ENCODE assay signal across 10 cellular contexts in the genomic region with DNA sequence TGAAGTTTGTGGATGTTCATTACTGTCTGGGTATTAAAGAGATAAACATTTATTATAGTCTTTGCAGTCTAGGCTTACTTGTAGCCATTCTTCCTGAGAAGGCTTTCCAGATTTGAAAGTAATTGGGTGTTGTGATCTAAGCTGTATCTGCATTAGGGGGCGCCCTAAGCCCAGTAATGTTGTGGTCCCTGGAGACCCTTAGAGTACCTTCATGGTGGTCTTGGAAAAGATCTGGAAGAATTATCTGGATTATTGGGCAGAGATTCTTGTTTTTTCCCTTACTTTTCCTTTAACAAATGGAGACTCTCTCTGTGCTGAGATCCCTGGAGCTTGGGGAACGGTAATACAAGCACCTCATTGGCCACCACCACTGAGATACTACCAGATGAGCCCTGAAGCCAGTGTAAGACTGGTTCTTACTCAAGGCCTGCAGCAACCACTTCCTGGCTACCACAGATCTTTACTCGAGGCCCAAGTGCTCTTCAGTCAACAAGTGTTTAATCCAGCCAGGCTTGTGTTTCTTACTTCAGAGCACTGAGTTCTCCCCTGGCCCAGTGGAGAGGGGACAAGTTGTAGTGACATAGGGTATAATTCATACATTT.
DNase-seq lines count a peak whose midpoint lies in the region; ATAC-seq and TF ChIP-seq lines count a peak whose summit lies in the region.
"Had no signal": no experiment of that assay in that cellular context is flagged by ENCODE, and none has a peak within 500 bp of the region (broad histone marks: within the 10 kb centered on the region; RNA-seq: fewer than 3 reads in every experiment).

No MANE protein-coding gene starts in this region.

- H2BK120ac ChIP-seq in mesendoderm (ENCODE audit: low read depth, low read length): no peak overlapping the region

- H3K79me2 ChIP-seq in mesendoderm (ENCODE audit: control insufficient read depth, insufficient read depth, low read length): no peaks in the 10 kb centered on the region

- H3K18ac ChIP-seq in mesendoderm (ENCODE audit: low read length): no peak overlapping the region

- H3K36me3 ChIP-seq in mesendoderm (ENCODE audit: control insufficient read depth, insufficient read depth, low read length): no peaks in the 10 kb centered on the region
- H3K36me3 ChIP-seq: gastroesophageal sphincter had no signal

- no peak for ATAC-seq in HG03108 (IDR thresholded peaks at IDR 0.05; ENCODE audit: unreplicated experiment)
- ATAC-seq: activated naive CD4-positive, alpha-beta T cell treated with anti-CD3 and anti-CD28 coated beads, Interleukin-2, amount 50 U/mL, for 72 hours; gastroesophageal sphincter had no signal

- H3K9ac ChIP-seq in mesendoderm (ENCODE audit: low read length): no peak overlapping the region

- H3K4me3 ChIP-seq in Jurkat, Clone E6-1 (ENCODE audit: low read length): no peak overlapping the region
- H3K4me3 ChIP-seq in mesendoderm (ENCODE audit: low read length) (no peak overlapping the region), coronary artery (no peak overlapping the region)
- H3K4me3 ChIP-seq: gastroesophageal sphincter had no signal

- no peaks in the 10 kb centered on the region for H3K4me1 ChIP-seq in mesendoderm (ENCODE audit: control insufficient read depth, low read depth, low read length)
- H3K4me1 ChIP-seq: gastroesophageal sphincter had no signal

- H2BK15ac ChIP-seq in mesendoderm (replicated peaks; ENCODE audit: low read depth): no peak overlapping the region

- no peak overlapping the region for H4K8ac ChIP-seq in mesendoderm (ENCODE audit: low read depth, low read length)

- no peak overlapping the region for H3K23ac ChIP-seq in mesendoderm (ENCODE audit: low read length)

- no peak overlapping the region for H4K5ac ChIP-seq in mesendoderm (ENCODE audit: low read length)

- H3K27ac ChIP-seq in mesendoderm (ENCODE audit: low read depth, low read length) (no peak overlapping the region), coronary artery (no peak overlapping the region)
- H3K27ac ChIP-seq: gastroesophageal sphincter had no signal

- no peak overlapping the region for H3K56ac ChIP-seq in mesendoderm (ENCODE audit: low read length)

- H3K27me3 ChIP-seq in mesendoderm (ENCODE audit: insufficient read depth, low read length, poor library complexity): no peaks in the 10 kb centered on the region
- H3K27me3 ChIP-seq: gastroesophageal sphincter had no signal

- no peak overlapping the region for H3K4ac ChIP-seq in mesendoderm (ENCODE audit: low read depth, low read length)

- no peak overlapping the region for H2AK5ac ChIP-seq in mesendoderm (ENCODE audit: low read length)

- H2BK5ac ChIP-seq in mesendoderm (ENCODE audit: low read length): no peak overlapping the region

- TF ChIP-seq CTCF in coronary artery (IDR thresholded peaks at IDR 0.05): no peak

- DNase-seq in ELR (ENCODE audit: low read depth): peak; percentile 3
- DNase-seq in Jurkat, Clone E6-1 (ENCODE audit: low read depth, low spot score): peak; percentile 41
- DNase-seq in astrocyte of the hippocampus (ENCODE audit: low read depth, low spot score): peak; percentile 7
- DNase-seq in mesendoderm: peak; percentile 39
- no peak for DNase-seq in coronary artery (ENCODE audit: low spot score)
- DNase-seq in mesenteric fat pad (ENCODE audit: low spot score): no peak
- no peak for DNase-seq in SKM-1 treated with dmso at 0.1 percent for 144 hours (lab: John Stamatoyannopoulos, UW; ENCODE audit: unreplicated experiment)

- H3K79me1 ChIP-seq in mesendoderm (ENCODE audit: low read length): no peaks in the 10 kb centered on the region

- WGBS in mesendoderm (ENCODE audit: extremely low coverage, insufficient coverage, low lambda C conversion rate): no CpG with 5 or more reads among the region's 3 CpGs

- no peak overlapping the region for H3K4me2 ChIP-seq in mesendoderm (ENCODE audit: low read length)

Comparison
In these comparisons a context has a peak if more than half of its experiments do, and no peak if none do; other contexts are left out.
1. DNase-seq: peak in ELR (single experiment), Jurkat, Clone E6-1 (single experiment), astrocyte of the hippocampus (single experiment) and mesendoderm (single experiment); none in coronary artery (single experiment), mesenteric fat pad (single experiment) and SKM-1 treated with dmso at 0.1 percent for 144 hours (single experiment).